11 cellular contexts compared by ENCODE assay signal in the genomic region with DNA sequence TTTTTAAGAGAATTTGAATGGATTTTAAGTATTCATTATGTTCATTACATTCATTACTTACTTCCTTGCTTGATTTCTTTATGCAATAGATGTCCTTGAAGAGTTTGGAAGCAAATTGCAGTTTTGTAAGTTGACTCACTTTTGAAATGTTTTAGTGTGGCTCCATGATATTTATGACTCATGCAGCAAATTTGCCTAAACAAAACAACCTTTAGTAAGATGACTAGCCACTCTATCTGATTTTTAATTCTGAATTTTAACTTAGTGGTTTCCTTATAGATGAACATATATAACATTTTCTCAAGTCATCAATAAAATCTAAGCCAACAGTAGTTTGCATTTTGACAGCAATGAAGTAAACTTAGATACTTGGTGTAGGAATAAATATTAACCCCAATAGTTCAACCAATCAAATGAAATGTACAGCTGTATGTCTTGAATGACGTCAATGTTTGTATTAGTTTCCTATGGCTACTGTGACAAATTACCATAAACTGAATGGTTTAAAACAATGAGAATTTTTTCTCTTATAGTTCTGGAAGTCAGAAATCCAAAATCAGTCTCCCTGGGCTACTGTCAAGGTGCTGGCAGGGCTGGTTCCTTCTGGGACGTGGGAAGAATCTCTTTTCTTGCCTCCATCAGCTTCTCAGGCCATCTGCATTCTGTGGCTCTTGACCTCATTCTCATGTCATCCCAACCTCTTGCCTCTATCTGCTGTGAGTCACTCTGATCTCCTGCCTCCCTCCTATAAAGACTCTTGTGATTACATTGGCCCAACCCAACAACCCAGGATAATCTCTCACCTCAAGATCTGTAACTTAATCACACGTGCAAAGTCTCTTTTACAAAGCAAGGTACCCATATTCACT.
A peak's percentile ranks its signal among the peaks of the same experiment; 100 is the strongest.
DNase-seq lines count a peak whose midpoint lies in the region; ATAC-seq and TF ChIP-seq lines count a peak whose summit lies in the region.
"Had no signal": no experiment of that assay in that cellular context is flagged by ENCODE, and none has a peak within 500 bp of the region (broad histone marks: within the 10 kb centered on the region; RNA-seq: fewer than 3 reads in every experiment).

No MANE protein-coding gene starts in this region.

- no peak overlapping the region for H3K27ac ChIP-seq in colonic mucosa
- H3K27ac ChIP-seq in muscle layer of duodenum (ENCODE audit: low read length) = peak overlapping the region; percentile 47
- H3K27ac ChIP-seq: neutrophil had no signal

- H3K4me3 ChIP-seq in AG09309 (ENCODE audit: control insufficient read depth, low read depth, low read length) = no peak overlapping the region
- no peak overlapping the region for H3K4me3 ChIP-seq in colonic mucosa
- H3K4me3 ChIP-seq in muscle layer of duodenum (ENCODE audit: low read depth in 1 of 2, low read length in 2 of 2) = no peak overlapping the region

- ATAC-seq in HG02623 (IDR thresholded peaks at IDR 0.05; ENCODE audit: unreplicated experiment) = no peak
- ATAC-seq in GM19455 (IDR thresholded peaks at IDR 0.05; ENCODE audit: unreplicated experiment) = no peak
- ATAC-seq: stimulated activated naive CD8-positive, alpha-beta T cell treated with anti-CD3 and anti-CD28 coated beads, Interleukin-15, amount 100 ng/mL, for 72 hours had no signal

- H3K9me3 ChIP-seq in colonic mucosa = no peaks in the 10 kb centered on the region
- no peaks in the 10 kb centered on the region for H3K9me3 ChIP-seq in muscle layer of duodenum (ENCODE audit: control insufficient read depth in 1 of 2, low read length in 2 of 2)
- H3K9me3 ChIP-seq: neutrophil had no signal

- H3K4me1 ChIP-seq in colonic mucosa (no peaks in the 10 kb centered on the region), muscle layer of duodenum (ENCODE audit: control insufficient read depth in 1 of 2, insufficient read depth in 2 of 2, low read length in 2 of 2) (peaks cover 19 to 27% of the 10 kb centered on the region in 2 donors)

- TF ChIP-seq CTCF in AG09309 (IDR thresholded peaks at IDR 0.05; ENCODE audit: control insufficient read depth, insufficient read depth, low read depth, low read length, missing control alignments) = no peak
- TF ChIP-seq CTCF in colonic mucosa (IDR thresholded peaks at IDR 0.05) = no peak

- no peak overlapping the region for H3K9ac ChIP-seq in colonic mucosa (ENCODE audit: low read depth in 2 of 2, low read length in 2 of 2)

- DNase-seq in AG09309 (ENCODE audit: low read depth) = peak; percentile 91
- DNase-seq in MV-4-11 (lab: John Stamatoyannopoulos, UW) = peak; percentile 33
- peak; percentile 24 for DNase-seq in colonic mucosa
- DNase-seq in OCI-M2 (lab: John Stamatoyannopoulos, UW; ENCODE audit: unreplicated experiment) = no peak
- DNase-seq in NCI-H69 (lab: John Stamatoyannopoulos, UW) = no peak
- DNase-seq: activated CD4-positive, CD25-positive, alpha-beta regulatory T cell; stimulated activated naive CD8-positive, alpha-beta T cell treated with anti-CD3 and anti-CD28 coated beads, Interleukin-15, amount 100 ng/mL, for 72 hours had no signal

- H3K36me3 ChIP-seq in colonic mucosa = no peaks in the 10 kb centered on the region
- H3K36me3 ChIP-seq in muscle layer of duodenum (ENCODE audit: control insufficient read depth in 1 of 2, insufficient read depth in 2 of 2, low read length in 2 of 2) = no peaks in the 10 kb centered on the region
- H3K36me3 ChIP-seq: neutrophil had no signal

- no peaks in the 10 kb centered on the region for H3K27me3 ChIP-seq in colonic mucosa
- H3K27me3 ChIP-seq in muscle layer of duodenum (ENCODE audit: low read depth, low read length) = no peaks in the 10 kb centered on the region
- H3K27me3 ChIP-seq: neutrophil had no signal

- intact Hi-C loops in colonic mucosa (cut with DNase I) = loop anchor here (10.0 kb wide), 1 partner anchor 57 kb away; no protein-coding TSS in a partner anchor

Comparison
In these comparisons a context has a peak if more than half of its experiments do, and no peak if none do; other contexts are left out.
1. DNase-seq: peak in AG09309 (single experiment), MV-4-11 (single experiment) and colonic mucosa (single experiment); none in OCI-M2 (single experiment) and NCI-H69 (single experiment).